In genomic region chr4:1579834-1580686, GRCh38 we compare ENCODE assay signal across 9 cellular contexts.
DNase-seq lines count a peak whose midpoint lies in the region; ATAC-seq, FAIRE-seq and TF ChIP-seq lines count a peak whose summit lies in the region.
"Had no signal": no experiment of that assay in that cellular context is flagged by ENCODE, and none has a peak within 500 bp of the region (broad histone marks: within the 10 kb centered on the region; RNA-seq: fewer than 3 reads in every experiment).

No MANE protein-coding gene starts in this region.

- peak; percentile 60 for ATAC-seq in activated CD8-positive, alpha-beta memory T cell treated with anti-CD3 and anti-CD28 coated beads, Interleukin-2, amount 10 ng/mL, durations not matched to agents 7 days and 5 days

- FAIRE-seq in endothelial cell of umbilical vein (lab: Jason Lieb, UNC) = peak; percentile 77
- FAIRE-seq: endometrium had no signal

- intact Hi-C loops in endothelial cell of umbilical vein (cut with micrococcal nuclease) = loop anchor here (2.0 kb wide), 1 partner anchor 31 kb away; no protein-coding TSS in a partner anchor

- H3K27me3 ChIP-seq in HAP-1 (ENCODE audit: low read depth) = no peaks in the 10 kb centered on the region
- peaks cover 11% of the 10 kb centered on the region in 2 experiments for H3K27me3 ChIP-seq in endothelial cell of umbilical vein (ENCODE audit: control insufficient read depth in 2 of 2, insufficient read depth in 2 of 2, low read length in 2 of 2)
- H3K27me3 ChIP-seq in mucosa of rectum (ENCODE audit: control insufficient read depth in 2 of 2, insufficient read depth in 2 of 2, low read length in 2 of 2) = no peaks in the 10 kb centered on the region

- H3K9me3 ChIP-seq in HAP-1 (no peaks in the 10 kb centered on the region), endothelial cell of umbilical vein (replicated peaks; ENCODE audit: control insufficient read depth, insufficient read depth, low read length) (no peaks in the 10 kb centered on the region), mucosa of rectum (ENCODE audit: control insufficient read depth in 2 of 2, low read length in 2 of 2) (no peaks in the 10 kb centered on the region)

- no peaks in the 10 kb centered on the region for H3K36me3 ChIP-seq in HAP-1 (replicated peaks)
- no peaks in the 10 kb centered on the region for H3K36me3 ChIP-seq in endothelial cell of umbilical vein (ENCODE audit: control insufficient read depth in 2 of 2, extremely low read depth in 1 of 2, insufficient read depth in 2 of 2, low read length in 2 of 2)
- no peaks in the 10 kb centered on the region for H3K36me3 ChIP-seq in mucosa of rectum (ENCODE audit: control insufficient read depth in 2 of 2, insufficient read depth in 2 of 2, low read length in 2 of 2)

- in situ Hi-C loops in HAP-1 (cut with MboI; ENCODE audit: low sequenced_read_pairs) = no loop called here

- H3K27ac ChIP-seq in endothelial cell of umbilical vein (ENCODE audit: insufficient read depth, low read depth, low read length) = no peak overlapping the region
- peak overlapping the region; percentile 89 for H3K27ac ChIP-seq in mucosa of rectum (ENCODE audit: low read depth in 2 of 2, low read length in 2 of 2)

- peaks cover 7% of the 10 kb centered on the region for H3K4me1 Mint-ChIP-seq in activated CD8-positive, alpha-beta memory T cell treated with anti-CD3 and anti-CD28 coated beads, Interleukin-2, amount 10 ng/mL, durations not matched to agents 7 days and 5 days

- peak overlapping the region; percentile 73 for H3K4me3 Mint-ChIP-seq in activated CD8-positive, alpha-beta memory T cell treated with anti-CD3 and anti-CD28 coated beads, Interleukin-2, amount 10 ng/mL, durations not matched to agents 7 days and 5 days

- peak; percentile 34 for TF ChIP-seq POLR2A in endothelial cell of umbilical vein (IDR thresholded peaks at IDR 0.05; ENCODE audit: low read depth, low read length)

- H3K27me3 Mint-ChIP-seq in activated CD8-positive, alpha-beta memory T cell treated with anti-CD3 and anti-CD28 coated beads, Interleukin-2, amount 10 ng/mL, durations not matched to agents 7 days and 5 days = no peaks in the 10 kb centered on the region

- POLR2A ChIA-PET in endothelial cell of umbilical vein (lab: Charles Lee) = no interaction called here

- no peaks in the 10 kb centered on the region for H4K20me1 ChIP-seq in endothelial cell of umbilical vein (replicated peaks; ENCODE audit: control insufficient read depth, extremely low read depth, insufficient read depth, low read length)

- DNase-seq in D341Med (ENCODE audit: low spot score) (peak; percentile 87), HAP-1 (ENCODE audit: low spot score in 2 of 2) (peak; percentile 60 to 96), NCI-H82 (lab: John Stamatoyannopoulos, UW) (peak; percentile 89), endothelial cell of umbilical vein (ENCODE audit: low read depth, low spot score) (peak; percentile 70), NCI-H446 (lab: John Stamatoyannopoulos, UW) (no peak)
- peak; percentile 96 for DNase-seq in activated CD8-positive, alpha-beta memory T cell treated with anti-CD3 and anti-CD28 coated beads, Interleukin-2, amount 10 ng/mL, durations not matched to agents 7 days and 5 days
- peak; percentile 83 to 85 for DNase-seq in stimulated activated CD8-positive, alpha-beta memory T cell treated with anti-CD3 and anti-CD28 coated beads, Interleukin-7, amount 100 ng/mL, for 1 hour (ENCODE audit: low read depth in 2 of 2)

- no peaks in the 10 kb centered on the region for H3K9me3 Mint-ChIP-seq in activated CD8-positive, alpha-beta memory T cell treated with anti-CD3 and anti-CD28 coated beads, Interleukin-2, amount 10 ng/mL, durations not matched to agents 7 days and 5 days (ENCODE audit: low read depth)

- H3K9ac ChIP-seq in endothelial cell of umbilical vein (replicated peaks; ENCODE audit: extremely low read depth, insufficient read depth, low read length) (peak overlapping the region; percentile 44), mucosa of rectum (ENCODE audit: low read depth in 1 of 2, low read length in 2 of 2) (peak overlapping the region; percentile 52 to 75)

- H3K9me1 ChIP-seq in endothelial cell of umbilical vein (replicated peaks; ENCODE audit: control insufficient read depth, extremely low read depth, insufficient read depth, low read length) = no peaks in the 10 kb centered on the region

- TSS peak; percentile 37 for BruUV-seq in endothelial cell of umbilical vein (replicated peaks; lab: Mats Ljungman, UMichigan)

- CTCF ChIA-PET in activated CD8-positive, alpha-beta memory T cell treated with anti-CD3 and anti-CD28 coated beads, Interleukin-2, amount 10 ng/mL, durations not matched to agents 7 days and 5 days (lab: Charles Lee) = interaction anchor here (0.8 to 1.4 kb wide), 6 partner anchors 10 to 233 kb away, joined by 3 to 6 read pairs (median 4); partner anchors contain the start of gene UVSSA
- CTCF ChIA-PET in endothelial cell of umbilical vein (lab: Charles Lee) = interaction anchor here (1.4 to 1.5 kb wide), 3 partner anchors 9 to 224 kb away, joined by 4 read pairs; no protein-coding TSS in a partner anchor

- peak overlapping the region; percentile 81 for H3K27ac Mint-ChIP-seq in activated CD8-positive, alpha-beta memory T cell treated with anti-CD3 and anti-CD28 coated beads, Interleukin-2, amount 10 ng/mL, durations not matched to agents 7 days and 5 days

- no peak for TF ChIP-seq CTCF in endothelial cell of umbilical vein (IDR thresholded peaks at IDR 0.05; ENCODE audit: extremely low read depth in 1 of 2, insufficient read depth in 1 of 2, low read depth in 1 of 2, low read length in 2 of 2)

- no peaks in the 10 kb centered on the region for H3K79me2 ChIP-seq in endothelial cell of umbilical vein (ENCODE audit: control insufficient read depth, insufficient read depth, low read length)

- H3K4me1 ChIP-seq in HAP-1 (peaks cover 7% of the 10 kb centered on the region), endothelial cell of umbilical vein (ENCODE audit: control insufficient read depth, extremely low read depth, insufficient read depth, low read length) (peaks cover 5% of the 10 kb centered on the region), mucosa of rectum (ENCODE audit: control insufficient read depth in 2 of 2, insufficient read depth in 2 of 2, low read length in 2 of 2) (peaks cover 4 to 6% of the 10 kb centered on the region in 2 donors)

- H3K4me3 ChIP-seq in HAP-1 (peak overlapping the region; percentile 46), endothelial cell of umbilical vein (replicated peaks in 1 of 3; ENCODE audit: insufficient read depth in 1 of 3, low read depth in 1 of 3, low read length in 3 of 3) (peak overlapping the region; percentile 53 to 75 (median 66)), mucosa of rectum (ENCODE audit: low read length in 2 of 2) (peak overlapping the region; percentile 67 to 70)

- H2AFZ ChIP-seq in endothelial cell of umbilical vein (ENCODE audit: low read depth, low read length) = peak overlapping the region; percentile 86

- dilution Hi-C loops in endothelial cell of umbilical vein (cut with MboI; ENCODE audit: extremely low pct_ligation_motif_present, low sequenced_read_pairs) = no loop called here

- peak overlapping the region; percentile 92 for H3K4me2 ChIP-seq in endothelial cell of umbilical vein (ENCODE audit: insufficient read depth, low read length)

- no peaks in the 10 kb centered on the region for H3K36me3 Mint-ChIP-seq in activated CD8-positive, alpha-beta memory T cell treated with anti-CD3 and anti-CD28 coated beads, Interleukin-2, amount 10 ng/mL, durations not matched to agents 7 days and 5 days

TF ChIP-seq in endothelial cell of umbilical vein, 7 proteins besides CTCF, POLR2A, EP300 and RAD21:
- TF ChIP-seq FOS (IDR thresholded peaks at IDR 0.05; ENCODE audit: borderline replicate concordance, insufficient read depth, low read length) = no peak
- no peak for TF ChIP-seq MAX (IDR thresholded peaks at IDR 0.05; ENCODE audit: insufficient read depth, insufficient read length)
- TF ChIP-seq JUN (IDR thresholded peaks at IDR 0.05; ENCODE audit: borderline replicate concordance, insufficient read depth, insufficient read length, low read depth) = no peak
- no peak for TF ChIP-seq EZH2 (IDR thresholded peaks at IDR 0.05; ENCODE audit: borderline replicate concordance, low read depth, low read length, severe bottlenecking)
- TF ChIP-seq POLR2AphosphoS5 (IDR thresholded peaks at IDR 0.05; ENCODE audit: insufficient read depth, low read depth, low read length) = no peak
- TF ChIP-seq MYC (IDR thresholded peaks at IDR 0.05; ENCODE audit: low read depth, low read length) = no peak
- no peak for TF ChIP-seq GATA2 (IDR thresholded peaks at IDR 0.05; ENCODE audit: insufficient read depth, insufficient read length, low read depth, low read length)

Comparison
In these comparisons a context has a peak if more than half of its experiments do, and no peak if none do; other contexts are left out.
1. DNase-seq: peak in D341Med (single experiment), HAP-1 (2 of 2), NCI-H82 (single experiment), activated CD8-positive, alpha-beta memory T cell treated with anti-CD3 and anti-CD28 coated beads, Interleukin-2, amount 10 ng/mL, durations not matched to agents 7 days and 5 days (single experiment), endothelial cell of umbilical vein (single experiment) and stimulated activated CD8-positive, alpha-beta memory T cell treated with anti-CD3 and anti-CD28 coated beads, Interleukin-7, amount 100 ng/mL, for 1 hour (2 of 2); none in NCI-H446 (0 of 2).
2. Peak in every context shown above with its lines, with median percentiles within 50 percentile points of each other: H3K4me3 ChIP-seq.